Comparison of ENCODE assay signal across 8 cellular contexts in genomic region chr2:39120771-39121522, GRCh38. TPM values are rescaled to one million over a fixed set of nuclear protein-coding genes. Genes with fewer than 3 reads are reported as not detected.
DNase-seq lines count a peak whose midpoint lies in the region; ATAC-seq and TF ChIP-seq lines count a peak whose summit lies in the region.

SOS1 (minus strand) TSS chr2:39121051; CDS start chr2:39120422, 629 bp downstream.

- peak; percentile 90 for TF ChIP-seq POLR2A in GM18505 (IDR thresholded peaks at IDR 0.05; ENCODE audit: borderline replicate concordance, extremely low read depth, insufficient read depth, insufficient read length)

- TF ChIP-seq CTCF in psoas muscle (IDR thresholded peaks at IDR 0.05): no peak

- 1% methylated on average over 34 to 60 of the region's 60 CpGs for WGBS in psoas muscle, 3 donors
- WGBS in urinary bladder: under 1% methylated on average over 60 of the region's 60 CpGs

- ATAC-seq in GM18505 (IDR thresholded peaks at IDR 0.05; ENCODE audit: unreplicated experiment) (peak; percentile 45), HG02970 (IDR thresholded peaks at IDR 0.05; ENCODE audit: low FRiP score, unreplicated experiment) (peak; percentile 50), left ventricle myocardium superior (peak; percentile 82), psoas muscle (peak; percentile 79 to 83 (median 82))

- H3K27ac ChIP-seq in angular gyrus (ENCODE audit: low read depth, low read length) (peak within 1 kb of the TSS; percentile 94), psoas muscle (peak within 1 kb of the TSS; percentile 94), urinary bladder (ENCODE audit: low read depth) (peak within 1 kb of the TSS; percentile 99)

- intact Hi-C loops in left ventricle myocardium superior (cut with micrococcal nuclease) (no loop called here), psoas muscle (cut with DNase I) (loop anchor here in 1 of 2 donors (1.0 kb wide), 1 partner anchor 107 kb away; no protein-coding TSS in a partner anchor)

- no peaks in the 10 kb centered on the region for H3K27me3 ChIP-seq in psoas muscle (ENCODE audit: insufficient read depth in 3 of 3, low read length in 2 of 3)

- H3K4me1 ChIP-seq in psoas muscle: peaks cover 50% of the 10 kb centered on the region
- peaks cover 2% of the 10 kb centered on the region for H3K4me1 ChIP-seq in urinary bladder (ENCODE audit: insufficient read depth)

- DNase-seq in NCI-H187 treated with DMSO at 0.1 percent for 48 hours (lab: John Stamatoyannopoulos, UW) (peak; percentile 83), T-helper 2 cell (peak; percentile 88 to 95 (median 91)), left ventricle myocardium superior (peak; percentile 98), psoas muscle (peak; percentile 96 to 98)

- H3K36me3 ChIP-seq in psoas muscle (ENCODE audit: insufficient read depth in 1 of 2, low read depth in 1 of 2) (peaks cover 0 to under 1% of the 10 kb centered on the region in 2 donors), urinary bladder (ENCODE audit: insufficient read depth) (no peaks in the 10 kb centered on the region)

- H3K9me3 ChIP-seq in psoas muscle: no peaks in the 10 kb centered on the region

- H3K4me3 ChIP-seq in psoas muscle (peak within 1 kb of the TSS; percentile 92), urinary bladder (ENCODE audit: low read depth, low read length) (peak within 1 kb of the TSS; percentile 98)

RNA-seq across cellular contexts. Expression of gene SOS1, which starts in this region (rescaled TPM):
- total RNA-seq in left ventricle myocardium superior (26.0 TPM), psoas muscle (10 to 100 TPM; 25.4 to 35.7 (median 33.1) TPM), urinary bladder (92.6 TPM)
- polyA plus RNA-seq in psoas muscle (10 to 100 TPM in 1 of 3 donors, 1 to 10 TPM in 2; 4.9 to 24.7 (median 8.0) TPM), urinary bladder (17.3 TPM)

Comparison
In these comparisons a context has a peak if more than half of its experiments do, and no peak if none do; other contexts are left out.
1. Peak in every context shown above with its lines: DNase-seq, ATAC-seq, H3K4me3 ChIP-seq and H3K27ac ChIP-seq.